ENCODE assay signal across 27 cellular contexts in genomic region chr15:40297356-40297755, GRCh38. TPM values are rescaled to one million over a fixed set of nuclear protein-coding genes. Genes with fewer than 3 reads are reported as not detected.
DNase-seq lines count a peak whose midpoint lies in the region; ATAC-seq and TF ChIP-seq lines count a peak whose summit lies in the region.
"Had no signal": no experiment of that assay in that cellular context is flagged by ENCODE, and none has a peak within 500 bp of the region (broad histone marks: within the 10 kb centered on the region; RNA-seq: fewer than 3 reads in every experiment).

No MANE protein-coding gene starts in this region.

- ATAC-seq in left cardiac atrium (no peak), HG03469 (IDR thresholded peaks at IDR 0.05; ENCODE audit: unreplicated experiment) (no peak), foreskin keratinocyte (no peak)
- no peak for ATAC-seq in central memory CD8-positive, alpha-beta T cell (replicated peaks; ENCODE audit: extremely low read depth, poor library complexity, severe bottlenecking)
- ATAC-seq: HCT116 had no signal

- intact Hi-C loops in left cardiac atrium (cut with DNase I) = no loop called here

- H3K27me3 Mint-ChIP-seq in central memory CD8-positive, alpha-beta T cell = no peaks in the 10 kb centered on the region
- H3K27me3 Mint-ChIP-seq in neural progenitor cell (ENCODE audit: insufficient read depth, low read depth) = peaks cover 22% of the 10 kb centered on the region
- H3K27me3 Mint-ChIP-seq: CD4-positive, alpha-beta T cell; IgD-negative memory B cell had no signal

- no peaks in the 10 kb centered on the region for H4K20me1 ChIP-seq in neural progenitor cell (ENCODE audit: low read depth)

- no peak overlapping the region for H2AFZ ChIP-seq in neural progenitor cell (replicated peaks)
- H2AFZ ChIP-seq: GM23248, PC-9 had no signal

- no peak overlapping the region for H3K9ac ChIP-seq in neural progenitor cell
- H3K9ac ChIP-seq: GM23248, KMS-11 had no signal

- H3K36me3 ChIP-seq in cardiac muscle cell (no peaks in the 10 kb centered on the region), neural progenitor cell (no peaks in the 10 kb centered on the region)

- H3K27ac Mint-ChIP-seq in central memory CD8-positive, alpha-beta T cell (ENCODE audit: low read depth) = peak overlapping the region; percentile 15
- H3K27ac Mint-ChIP-seq in neural progenitor cell = peak overlapping the region; percentile 90
- H3K27ac Mint-ChIP-seq: CD4-positive, alpha-beta T cell; IgD-negative memory B cell had no signal

- H3F3A ChIP-seq in neural progenitor cell (ENCODE audit: low read depth) = no peaks in the 10 kb centered on the region

- H3K4me1 ChIP-seq in cardiac muscle cell (ENCODE audit: low read depth) (peaks cover 66% of the 10 kb centered on the region), neural progenitor cell (peaks cover 17% of the 10 kb centered on the region), foreskin keratinocyte (no peaks in the 10 kb centered on the region)

- H3K4me2 ChIP-seq in neural progenitor cell = no peak overlapping the region
- H3K4me2 ChIP-seq: KMS-11 had no signal

- peaks cover 5% of the 10 kb centered on the region for H3K4me1 Mint-ChIP-seq in central memory CD8-positive, alpha-beta T cell
- peaks cover 65% of the 10 kb centered on the region for H3K4me1 Mint-ChIP-seq in neural progenitor cell

- H3K4me3 Mint-ChIP-seq in central memory CD8-positive, alpha-beta T cell = no peak overlapping the region
- peak overlapping the region; percentile 4 for H3K4me3 Mint-ChIP-seq in neural progenitor cell
- H3K4me3 Mint-ChIP-seq: CD4-positive, alpha-beta T cell; IgD-negative memory B cell had no signal

- DNase-seq in cardiac muscle cell (ENCODE audit: low read depth in 1 of 2, low spot score in 1 of 2) = no peak
- DNase-seq in left cardiac atrium = no peak
- DNase-seq in central memory CD8-positive, alpha-beta T cell (ENCODE audit: low spot score in 2 of 2) = no peak
- DNase-seq in neural progenitor cell (ENCODE audit: low spot score) = no peak
- DNase-seq in germinal center (ENCODE audit: low spot score) = no peak
- no peak for DNase-seq in foreskin keratinocyte
- DNase-seq: AML-193; CD4-positive, alpha-beta T cell; GM23248; MM.1S; NCI-H1417; NCI-H1694; NCI-H2029 treated with DMSO at 0.1 percent for 48 hours; NCI-H446 treated with DMSO at 0.1 percent for 48 hours; NCI-H526; PC-9; SHP77 had no signal

- peaks cover 35% of the 10 kb centered on the region for H3K36me3 Mint-ChIP-seq in central memory CD8-positive, alpha-beta T cell (ENCODE audit: insufficient read depth)
- peaks cover 5% of the 10 kb centered on the region for H3K36me3 Mint-ChIP-seq in neural progenitor cell

- no peaks in the 10 kb centered on the region for H3K9me3 Mint-ChIP-seq in central memory CD8-positive, alpha-beta T cell
- H3K9me3 Mint-ChIP-seq in neural progenitor cell = peaks cover 19% of the 10 kb centered on the region
- H3K9me3 Mint-ChIP-seq: CD4-positive, alpha-beta T cell had no signal

- H3K27ac ChIP-seq in cardiac muscle cell = peak overlapping the region; percentile 86
- no peak overlapping the region for H3K27ac ChIP-seq in neural progenitor cell
- H3K27ac ChIP-seq in foreskin keratinocyte = no peak overlapping the region
- H3K27ac ChIP-seq: BLaER1 treated with 17β-estradiol and CSF1 and Interleukin-3, amounts not matched to agents 10 nM and 100 nM; GM23248; KMS-11; PC-9 had no signal

- TF ChIP-seq CTCF in cardiac muscle cell (IDR thresholded peaks at IDR 0.05; ENCODE audit: low read depth, low read length) (no peak), neural progenitor cell (IDR thresholded peaks at IDR 0.05) (no peak), foreskin keratinocyte (conservative IDR thresholded peaks at IDR 0.05) (no peak)

- H3K9me3 ChIP-seq in cardiac muscle cell (ENCODE audit: low read depth) = no peaks in the 10 kb centered on the region
- H3K9me3 ChIP-seq in neural progenitor cell (ENCODE audit: low read depth) = peaks cover 5% of the 10 kb centered on the region

- no peak overlapping the region for H3K4me3 ChIP-seq in cardiac muscle cell
- H3K4me3 ChIP-seq in neural progenitor cell = no peak overlapping the region
- H3K4me3 ChIP-seq: BLaER1 treated with 17β-estradiol and CSF1 and Interleukin-3, amounts not matched to agents 10 nM and 100 nM; GM23248; PC-9 had no signal

- H3K27me3 ChIP-seq in cardiac muscle cell (no peaks in the 10 kb centered on the region), neural progenitor cell (peaks cover 15% of the 10 kb centered on the region), foreskin keratinocyte (peaks cover 72% of the 10 kb centered on the region)
- H3K27me3 ChIP-seq: BLaER1 treated with 17β-estradiol and CSF1 and Interleukin-3, amounts not matched to agents 10 nM and 100 nM had no signal

- no peaks in the 10 kb centered on the region for H3K79me2 ChIP-seq in neural progenitor cell (ENCODE audit: low read depth)

RNA-seq across cellular contexts. Expression of gene PLCB2, which starts 10.4 kb away (rescaled TPM):
- total RNA-seq in cardiac muscle cell = 16.9 and 41.2 TPM in 2 replicates
- polyA plus RNA-seq in cardiac muscle cell = 28.3 and 45.9 TPM in 2 replicates
- total RNA-seq in left cardiac atrium = 10 to 100 TPM in 1 of 2 donors, 1 to 10 TPM in 1; 8.4 to 13.5 TPM
- total RNA-seq in neural progenitor cell (ENCODE audit: low replicate concordance) = 0.56 and 2.1 TPM in 2 replicates
- total RNA-seq in foreskin keratinocyte = 1.5 and 1.7 TPM in 2 replicates
- 1.6 and 2.2 TPM in 2 replicates for polyA plus RNA-seq in foreskin keratinocyte

RNA-seq across cellular contexts. Expression of gene ANKRD63, which starts 14.5 kb away (rescaled TPM):
- total RNA-seq in cardiac muscle cell = 24.4 and 104 TPM in 2 replicates
- polyA plus RNA-seq in cardiac muscle cell = 13.7 and 45.7 TPM in 2 replicates
- under 1 TPM in 1 of 2 donors, not detected in 1; 0.65 TPM for total RNA-seq in left cardiac atrium
- not detected in 2 replicates for total RNA-seq in neural progenitor cell (ENCODE audit: low replicate concordance)
- not detected in 2 replicates for total RNA-seq in foreskin keratinocyte
- not detected in 2 replicates for polyA plus RNA-seq in foreskin keratinocyte
- total RNA-seq: CD4-positive, alpha-beta T cell; GM23248; PC-9; RPMI7951 had no signal
- polyA plus RNA-seq: AG04450, GM23248, IgD-negative memory B cell had no signal

RNA-seq across cellular contexts. Expression of gene INAFM2, which starts 26.1 kb away (rescaled TPM):
- total RNA-seq in cardiac muscle cell (133 and 217 TPM in 2 replicates), left cardiac atrium (10 to 100 TPM; 53.4 to 76.6 TPM), neural progenitor cell (ENCODE audit: low replicate concordance) (11.5 and 18.2 TPM in 2 replicates), foreskin keratinocyte (15.0 and 17.8 TPM in 2 replicates)
- polyA plus RNA-seq in cardiac muscle cell (186 and 330 TPM in 2 replicates), foreskin keratinocyte (16.2 and 19.1 TPM in 2 replicates)

RNA-seq across cellular contexts. Expression of gene CCDC9B, which starts 43.4 kb away (rescaled TPM):
- total RNA-seq in cardiac muscle cell (8.2 and 9.6 TPM in 2 replicates), left cardiac atrium (10 to 100 TPM; 72.1 to 83.8 TPM), neural progenitor cell (ENCODE audit: low replicate concordance) (0.25 TPM in 1 of 2 replicates, not detected in the other), foreskin keratinocyte (48.7 and 61.7 TPM in 2 replicates)
- polyA plus RNA-seq in cardiac muscle cell (12.5 and 14.6 TPM in 2 replicates), foreskin keratinocyte (21.3 and 25.0 TPM in 2 replicates)

RNA-seq across cellular contexts. Expression of gene PHGR1, which starts 53.5 kb away (rescaled TPM):
- not detected in 2 replicates for total RNA-seq in cardiac muscle cell
- not detected in 2 replicates for polyA plus RNA-seq in cardiac muscle cell
- not detected for total RNA-seq in left cardiac atrium
- total RNA-seq in neural progenitor cell (ENCODE audit: low replicate concordance) = not detected in 2 replicates
- total RNA-seq in foreskin keratinocyte = not detected in 2 replicates
- not detected in 2 replicates for polyA plus RNA-seq in foreskin keratinocyte
- total RNA-seq: CD4-positive, alpha-beta T cell; Daoy; G401; GM23248; PC-9; RPMI7951; SK-MEL-5 had no signal
- polyA plus RNA-seq: AG04450, GM23248, IgD-negative memory B cell had no signal

Comparison
In these comparisons a context has a peak if more than half of its experiments do, and no peak if none do; other contexts are left out.
1. RNA of gene ANKRD63, which starts 14.5 kb away (total RNA-seq): 24.4 to 104 TPM in cardiac muscle cell; 0.65 TPM in left cardiac atrium, not detected in neural progenitor cell and not detected in foreskin keratinocyte; every median in the first group is over 10 times any median in the second.